ENCODE assay signal across 1 cellular context in genomic region chr20:63652192-63652980, GRCh38.
TF ChIP-seq lines count a peak whose summit lies in the region.

No MANE protein-coding gene starts in this region.

TF ChIP-seq in HEK293, 187 proteins besides CTCF, POLR2A, EP300 and RAD21 (continued from another document):
- TF ChIP-seq ZNF398 (tag by site-specific recombination; IDR thresholded peaks at IDR 0.05) (peak; percentile 78), KLF1 (tag by site-specific recombination; IDR thresholded peaks at IDR 0.05) (peak; percentile 96), ZNF76 (tag by site-specific recombination; IDR thresholded peaks at IDR 0.05; ENCODE audit: borderline replicate concordance, low read depth) (peak; percentile 84), KLF7 (tag by site-specific recombination; IDR thresholded peaks at IDR 0.05; ENCODE audit: borderline replicate concordance) (peak; percentile 28), ZNF561 (tag by site-specific recombination; IDR thresholded peaks at IDR 0.05; ENCODE audit: borderline replicate concordance) (peak; percentile 75), OSR2 (tag by site-specific recombination; IDR thresholded peaks at IDR 0.05) (no peak), ZNF48 (tag by site-specific recombination; IDR thresholded peaks at IDR 0.05) (no peak), SP7 (tag by site-specific recombination; IDR thresholded peaks at IDR 0.05) (peak; percentile 15), ZBTB48 (tag by site-specific recombination; IDR thresholded peaks at IDR 0.05) (no peak), ZFHX2 (tag by site-specific recombination; conservative IDR thresholded peaks at IDR 0.05) (peak; percentile 97), ZNF10 (tag by site-specific recombination; IDR thresholded peaks at IDR 0.05) (no peak), GLIS2 (tag by site-specific recombination; IDR thresholded peaks at IDR 0.05) (peak; percentile 67), EGR2 (tag by site-specific recombination; IDR thresholded peaks at IDR 0.05; ENCODE audit: low read depth) (peak; percentile 89), ZNF777 (tag by site-specific recombination; IDR thresholded peaks at IDR 0.05; ENCODE audit: borderline replicate concordance) (no peak), HIC1 (tag by site-specific recombination; IDR thresholded peaks at IDR 0.05) (peak; percentile 35; the same call in 1 of the 2 replicates), ZBTB17 (tag by site-specific recombination; IDR thresholded peaks at IDR 0.05) (no peak), ZNF623 (tag by site-specific recombination; IDR thresholded peaks at IDR 0.05) (no peak), ZNF449 (tag by site-specific recombination; IDR thresholded peaks at IDR 0.05) (peak; percentile 69), ZNF280D (tag by site-specific recombination; IDR thresholded peaks at IDR 0.05) (no peak), ZBTB8A (tag by site-specific recombination; IDR thresholded peaks at IDR 0.05) (peak; percentile 93), ZNF423 (tag by site-specific recombination; IDR thresholded peaks at IDR 0.05) (peak; percentile 34), ZFP3 (tag by site-specific recombination; IDR thresholded peaks at IDR 0.05; ENCODE audit: low read depth) (no peak)
